16 cellular contexts compared by ENCODE assay signal in the genomic region with DNA sequence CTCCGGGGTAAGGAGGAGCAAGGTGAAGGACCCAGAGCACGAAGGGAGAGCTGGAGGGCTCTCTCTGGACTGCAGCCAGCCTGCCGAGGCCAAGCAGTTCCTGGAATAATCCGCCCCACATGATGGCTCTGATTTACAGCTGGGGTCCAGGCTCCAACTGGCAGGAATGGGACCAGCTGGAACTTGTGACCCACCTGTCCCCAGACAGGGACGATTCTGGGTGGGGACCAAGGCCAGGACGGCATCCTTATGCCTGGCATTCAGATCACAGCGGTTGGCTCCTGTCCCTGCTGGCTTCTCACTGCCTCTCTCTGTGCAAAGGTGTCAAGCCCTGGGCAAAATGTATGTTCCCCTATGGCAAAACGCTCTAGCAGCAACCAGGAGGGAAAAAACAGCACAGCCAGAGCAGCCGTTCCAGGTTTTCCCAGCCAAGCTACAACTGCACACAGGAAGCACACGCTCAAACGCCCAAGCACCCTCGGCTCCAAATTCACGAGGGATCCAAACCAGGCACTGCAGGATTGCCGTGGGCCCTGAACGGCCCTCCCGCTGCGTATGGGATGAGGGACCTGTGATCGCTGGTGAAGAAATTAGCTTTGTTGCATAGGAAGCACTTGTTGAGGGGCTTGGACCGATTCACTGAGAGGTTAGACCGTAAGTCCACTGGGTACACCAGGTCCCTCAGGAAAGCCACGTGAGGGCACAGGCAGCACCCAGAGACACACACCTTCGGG. TPM values are rescaled to one million over a fixed set of nuclear protein-coding genes. Genes with fewer than 3 reads are reported as not detected.
DNase-seq lines count a peak whose midpoint lies in the region; ATAC-seq and TF ChIP-seq lines count a peak whose summit lies in the region.
"Had no signal": no experiment of that assay in that cellular context is flagged by ENCODE, and none has a peak within 500 bp of the region (broad histone marks: within the 10 kb centered on the region; RNA-seq: fewer than 3 reads in every experiment).

No MANE protein-coding gene starts in this region.

- H3K4me1 Mint-ChIP-seq in chondrocyte (ENCODE audit: low read depth), result no peaks in the 10 kb centered on the region
- H3K4me1 Mint-ChIP-seq in activated T-cell treated with anti-CD3 and anti-CD28 coated beads, Interleukin-2, amount 50 U/mL, for 72 hours (ENCODE audit: low read depth), result peaks cover 24% of the 10 kb centered on the region

- peak overlapping the region; percentile 55 for H3K27ac ChIP-seq in stomach smooth muscle (ENCODE audit: low read length)
- H3K27ac ChIP-seq: body of pancreas, RWPE1, upper lobe of left lung had no signal

- H3K27me3 Mint-ChIP-seq in chondrocyte (ENCODE audit: low read depth), result peaks cover 10% of the 10 kb centered on the region
- no peaks in the 10 kb centered on the region for H3K27me3 Mint-ChIP-seq in activated T-cell treated with anti-CD3 and anti-CD28 coated beads, Interleukin-2, amount 50 U/mL, for 72 hours (ENCODE audit: low read depth)
- H3K27me3 Mint-ChIP-seq: CD4-positive, alpha-beta memory T cell; natural killer cell treated with Interleukin-12 subunit alpha and Interleukin-12 subunit beta and Interleukin-15 and Interleukin-18, amount 100 ng/mL, for 72 hours had no signal

- H3K4me1 ChIP-seq in stomach smooth muscle (ENCODE audit: control insufficient read depth, insufficient read depth, low read length), result peaks cover 49% of the 10 kb centered on the region

- H3K36me3 Mint-ChIP-seq in chondrocyte (ENCODE audit: low read depth), result no peaks in the 10 kb centered on the region
- H3K36me3 Mint-ChIP-seq in activated T-cell treated with anti-CD3 and anti-CD28 coated beads, Interleukin-2, amount 50 U/mL, for 72 hours (ENCODE audit: insufficient read depth in 2 of 2), result no peaks in the 10 kb centered on the region
- H3K36me3 Mint-ChIP-seq: CD4-positive, alpha-beta memory T cell; natural killer cell treated with Interleukin-12 subunit alpha and Interleukin-12 subunit beta and Interleukin-15 and Interleukin-18, amount 100 ng/mL, for 72 hours had no signal

- H3K9me3 Mint-ChIP-seq in chondrocyte (ENCODE audit: low read depth), result no peaks in the 10 kb centered on the region
- H3K9me3 Mint-ChIP-seq in activated T-cell treated with anti-CD3 and anti-CD28 coated beads, Interleukin-2, amount 50 U/mL, for 72 hours, result no peaks in the 10 kb centered on the region
- H3K9me3 Mint-ChIP-seq: CD4-positive, alpha-beta memory T cell; natural killer cell treated with Interleukin-12 subunit alpha and Interleukin-12 subunit beta and Interleukin-15 and Interleukin-18, amount 100 ng/mL, for 72 hours had no signal

- TF ChIP-seq CTCF in chondrocyte (IDR thresholded peaks at IDR 0.05), result no peak

- H3K9ac ChIP-seq in stomach smooth muscle (ENCODE audit: low read length in 2 of 2), result peak overlapping the region in 1 of 2 donors; percentile 31

- no peaks in the 10 kb centered on the region for H3K36me3 ChIP-seq in stomach smooth muscle (ENCODE audit: control insufficient read depth in 2 of 2, insufficient read depth in 2 of 2, low read length in 2 of 2)
- H3K36me3 ChIP-seq: upper lobe of left lung had no signal

- DNase-seq in NCI-H1092 treated with DMSO at 0.1 percent for 48 hours (lab: John Stamatoyannopoulos, UW), result peak; percentile 38
- DNase-seq in NCI-H1092 (lab: John Stamatoyannopoulos, UW), result no peak
- DNase-seq in chondrocyte (ENCODE audit: low spot score), result peak; percentile 43
- DNase-seq in middle frontal gyrus (ENCODE audit: extremely low spot score, low spot score), result peak; percentile 38
- DNase-seq in activated T-cell treated with anti-CD3 and anti-CD28 coated beads, Interleukin-2, amount 50 U/mL, for 72 hours, result no peak
- DNase-seq in activated CD4-positive, alpha-beta T cell treated with anti-CD3 and anti-CD28 coated beads, Interleukin-2, amount 50 U/mL, for 48 hours, result no peak
- no peak for DNase-seq in NOMO-1 (lab: John Stamatoyannopoulos, UW; ENCODE audit: unreplicated experiment in 2 of 2)
- DNase-seq: GOT3 had no signal

- no peak overlapping the region for H3K4me3 Mint-ChIP-seq in chondrocyte (ENCODE audit: unreplicated experiment)
- no peak overlapping the region for H3K4me3 Mint-ChIP-seq in activated T-cell treated with anti-CD3 and anti-CD28 coated beads, Interleukin-2, amount 50 U/mL, for 72 hours
- H3K4me3 Mint-ChIP-seq: natural killer cell treated with Interleukin-12 subunit alpha and Interleukin-12 subunit beta and Interleukin-15 and Interleukin-18, amount 100 ng/mL, for 72 hours had no signal

- H3K9me3 ChIP-seq in stomach smooth muscle (ENCODE audit: control insufficient read depth in 2 of 2, low read length in 2 of 2), result no peaks in the 10 kb centered on the region
- H3K9me3 ChIP-seq: body of pancreas, upper lobe of left lung had no signal

- no peak for ATAC-seq in activated T-cell treated with anti-CD3 and anti-CD28 coated beads, Interleukin-2, amount 50 U/mL, for 72 hours (replicated peaks in 1 of 2)

- H3K27me3 ChIP-seq in stomach smooth muscle (ENCODE audit: control insufficient read depth in 1 of 2, insufficient read depth in 2 of 2, low read length in 2 of 2), result no peaks in the 10 kb centered on the region
- H3K27me3 ChIP-seq: body of pancreas, upper lobe of left lung had no signal

- H3K4me3 ChIP-seq in stomach smooth muscle (ENCODE audit: low read length in 2 of 2), result peak overlapping the region; percentile 32 to 40
- H3K4me3 ChIP-seq: body of pancreas, GM12878, upper lobe of left lung had no signal

- H3K27ac Mint-ChIP-seq in chondrocyte (ENCODE audit: unreplicated experiment), result no peak overlapping the region
- H3K27ac Mint-ChIP-seq in activated T-cell treated with anti-CD3 and anti-CD28 coated beads, Interleukin-2, amount 50 U/mL, for 72 hours, result no peak overlapping the region
- H3K27ac Mint-ChIP-seq: natural killer cell treated with Interleukin-12 subunit alpha and Interleukin-12 subunit beta and Interleukin-15 and Interleukin-18, amount 100 ng/mL, for 72 hours had no signal

RNA-seq across cellular contexts. Expression of gene FAM178B, which starts 35.8 kb away (rescaled TPM):
- total RNA-seq in chondrocyte, result 0.47 TPM in 1 of 3 replicates, not detected in the others
- 1 to 10 TPM; 1.0 to 1.2 TPM for total RNA-seq in activated T-cell treated with anti-CD3 and anti-CD28 coated beads, Interleukin-2, amount 50 U/mL, for 72 hours
- total RNA-seq: body of pancreas; GM12878; M059J; natural killer cell treated with Interleukin-12 subunit alpha and Interleukin-12 subunit beta and Interleukin-15 and Interleukin-18, amount 100 ng/mL, for 72 hours had no signal

Comparison
In these comparisons a context has a peak if more than half of its experiments do, and no peak if none do; other contexts are left out.
1. DNase-seq: peak in NCI-H1092 treated with DMSO at 0.1 percent for 48 hours (single experiment), chondrocyte (single experiment) and middle frontal gyrus (single experiment); none in NCI-H1092 (single experiment), activated T-cell treated with anti-CD3 and anti-CD28 coated beads, Interleukin-2, amount 50 U/mL, for 72 hours (0 of 2), activated CD4-positive, alpha-beta T cell treated with anti-CD3 and anti-CD28 coated beads, Interleukin-2, amount 50 U/mL, for 48 hours (0 of 2) and NOMO-1 (0 of 2).